1 cellular context compared by ENCODE assay signal in the genomic region with DNA sequence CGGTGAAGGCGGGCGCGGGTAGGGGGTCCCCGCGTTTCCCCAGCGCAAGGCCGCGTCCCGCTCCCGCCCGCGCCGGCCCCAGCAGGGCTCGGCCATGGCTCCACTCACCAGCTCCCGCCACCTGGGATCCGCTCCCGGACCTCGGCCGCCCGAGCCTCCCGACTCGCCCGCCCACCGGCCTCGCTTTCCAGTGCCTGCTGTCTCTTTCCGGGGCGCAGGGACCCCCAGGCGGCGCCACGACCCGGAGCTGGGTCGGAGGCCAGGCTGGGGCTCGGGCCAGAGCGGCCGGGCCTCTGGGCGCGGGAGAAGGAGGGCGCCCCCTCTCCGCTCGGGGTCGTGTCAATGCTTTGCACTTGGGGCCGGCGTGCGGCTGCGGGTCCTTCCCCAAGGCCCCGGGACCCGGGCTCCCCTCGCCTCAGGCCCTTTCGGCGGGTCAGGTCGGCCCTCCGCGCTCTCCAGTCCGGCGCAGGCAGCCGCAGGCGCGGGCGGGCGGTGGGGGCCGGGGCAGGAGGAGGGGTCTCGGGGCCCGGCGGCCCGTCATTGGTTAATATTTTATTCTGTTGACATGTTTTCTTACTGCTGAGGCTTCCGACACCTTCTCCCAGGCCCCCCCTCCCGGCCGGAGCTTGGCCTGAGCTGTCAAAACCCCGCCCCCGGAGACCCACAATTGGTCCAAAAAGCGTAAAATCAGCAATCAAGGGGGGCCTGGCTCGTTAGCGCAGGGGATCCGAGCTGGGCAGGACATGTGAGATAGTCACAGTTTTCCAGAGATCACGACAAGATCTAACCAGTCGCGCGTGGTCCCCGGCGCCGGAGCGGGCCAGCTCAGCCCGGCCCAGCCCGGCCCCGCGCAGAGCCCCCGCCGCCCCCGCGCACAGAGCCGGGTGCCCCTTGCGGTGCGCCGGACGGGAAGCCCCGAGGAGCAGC.
A peak's percentile ranks its signal among the peaks of the same experiment; 100 is the strongest.
TF ChIP-seq lines count a peak whose summit lies in the region.

A gene (plus strand): TSS at position 713 of the 927 bp plus-strand sequence. CDS start 334 bp downstream, outside the sequence.

TF ChIP-seq in HepG2, 621 proteins besides CTCF, POLR2A, EP300 and RAD21 (continued from another document and continues in another):
- TF ChIP-seq, protein P1, sequence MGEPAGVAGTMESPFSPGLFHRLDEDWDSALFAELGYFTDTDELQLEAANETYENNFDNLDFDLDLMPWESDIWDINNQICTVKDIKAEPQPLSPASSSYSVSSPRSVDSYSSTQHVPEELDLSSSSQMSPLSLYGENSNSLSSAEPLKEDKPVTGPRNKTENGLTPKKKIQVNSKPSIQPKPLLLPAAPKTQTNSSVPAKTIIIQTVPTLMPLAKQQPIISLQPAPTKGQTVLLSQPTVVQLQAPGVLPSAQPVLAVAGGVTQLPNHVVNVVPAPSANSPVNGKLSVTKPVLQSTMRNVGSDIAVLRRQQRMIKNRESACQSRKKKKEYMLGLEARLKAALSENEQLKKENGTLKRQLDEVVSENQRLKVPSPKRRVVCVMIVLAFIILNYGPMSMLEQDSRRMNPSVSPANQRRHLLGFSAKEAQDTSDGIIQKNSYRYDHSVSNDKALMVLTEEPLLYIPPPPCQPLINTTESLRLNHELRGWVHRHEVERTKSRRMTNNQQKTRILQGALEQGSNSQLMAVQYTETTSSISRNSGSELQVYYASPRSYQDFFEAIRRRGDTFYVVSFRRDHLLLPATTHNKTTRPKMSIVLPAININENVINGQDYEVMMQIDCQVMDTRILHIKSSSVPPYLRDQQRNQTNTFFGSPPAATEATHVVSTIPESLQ (CRISPR knock-in tag; conservative IDR thresholded peaks at IDR 0.05), result no peak
- no peak for TF ChIP-seq ZNF619 (CRISPR knock-in tag; IDR thresholded peaks at IDR 0.05)
- TF ChIP-seq MAF1 (CRISPR knock-in tag; IDR thresholded peaks at IDR 0.05; ENCODE audit: borderline replicate concordance), result 0 out of 2 replicates have a peak, but pooled peaks have one; percentile 62
- peak; percentile 48 for TF ChIP-seq MYC (CRISPR knock-in tag; IDR thresholded peaks at IDR 0.05; ENCODE audit: borderline replicate concordance)
- no peak for TF ChIP-seq IKZF1 (IDR thresholded peaks at IDR 0.05)
- TF ChIP-seq TBX3 (IDR thresholded peaks at IDR 0.05; ENCODE audit: borderline replicate concordance), result peak; percentile 77; the same call in 1 of the 2 replicates
- TF ChIP-seq, protein P2, sequence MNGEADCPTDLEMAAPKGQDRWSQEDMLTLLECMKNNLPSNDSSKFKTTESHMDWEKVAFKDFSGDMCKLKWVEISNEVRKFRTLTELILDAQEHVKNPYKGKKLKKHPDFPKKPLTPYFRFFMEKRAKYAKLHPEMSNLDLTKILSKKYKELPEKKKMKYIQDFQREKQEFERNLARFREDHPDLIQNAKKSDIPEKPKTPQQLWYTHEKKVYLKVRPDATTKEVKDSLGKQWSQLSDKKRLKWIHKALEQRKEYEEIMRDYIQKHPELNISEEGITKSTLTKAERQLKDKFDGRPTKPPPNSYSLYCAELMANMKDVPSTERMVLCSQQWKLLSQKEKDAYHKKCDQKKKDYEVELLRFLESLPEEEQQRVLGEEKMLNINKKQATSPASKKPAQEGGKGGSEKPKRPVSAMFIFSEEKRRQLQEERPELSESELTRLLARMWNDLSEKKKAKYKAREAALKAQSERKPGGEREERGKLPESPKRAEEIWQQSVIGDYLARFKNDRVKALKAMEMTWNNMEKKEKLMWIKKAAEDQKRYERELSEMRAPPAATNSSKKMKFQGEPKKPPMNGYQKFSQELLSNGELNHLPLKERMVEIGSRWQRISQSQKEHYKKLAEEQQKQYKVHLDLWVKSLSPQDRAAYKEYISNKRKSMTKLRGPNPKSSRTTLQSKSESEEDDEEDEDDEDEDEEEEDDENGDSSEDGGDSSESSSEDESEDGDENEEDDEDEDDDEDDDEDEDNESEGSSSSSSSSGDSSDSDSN (CRISPR knock-in tag; IDR thresholded peaks at IDR 0.05), result peak; percentile 96
- TF ChIP-seq ZNF75D (CRISPR knock-in tag; IDR thresholded peaks at IDR 0.05; ENCODE audit: borderline replicate concordance), result peak; percentile 45; the same call in 1 of the 2 replicates
- TF ChIP-seq ZSCAN12 (CRISPR knock-in tag; IDR thresholded peaks at IDR 0.05), result peak; percentile 84; the same call in 1 of the 2 replicates
- peak; percentile 73 for TF ChIP-seq SAP130 (CRISPR knock-in tag; IDR thresholded peaks at IDR 0.05; ENCODE audit: low read depth)
- no peak for TF ChIP-seq SOX13 (IDR thresholded peaks at IDR 0.05)
- TF ChIP-seq SOX13 (CRISPR knock-in tag; conservative IDR thresholded peaks at IDR 0.05 in 1 of 2, IDR thresholded peaks at IDR 0.05 in 1 of 2), result peak in 1 of 2 experiments; percentile 51; a peak in 1 of 4 replicates
- TF ChIP-seq, protein P3, sequence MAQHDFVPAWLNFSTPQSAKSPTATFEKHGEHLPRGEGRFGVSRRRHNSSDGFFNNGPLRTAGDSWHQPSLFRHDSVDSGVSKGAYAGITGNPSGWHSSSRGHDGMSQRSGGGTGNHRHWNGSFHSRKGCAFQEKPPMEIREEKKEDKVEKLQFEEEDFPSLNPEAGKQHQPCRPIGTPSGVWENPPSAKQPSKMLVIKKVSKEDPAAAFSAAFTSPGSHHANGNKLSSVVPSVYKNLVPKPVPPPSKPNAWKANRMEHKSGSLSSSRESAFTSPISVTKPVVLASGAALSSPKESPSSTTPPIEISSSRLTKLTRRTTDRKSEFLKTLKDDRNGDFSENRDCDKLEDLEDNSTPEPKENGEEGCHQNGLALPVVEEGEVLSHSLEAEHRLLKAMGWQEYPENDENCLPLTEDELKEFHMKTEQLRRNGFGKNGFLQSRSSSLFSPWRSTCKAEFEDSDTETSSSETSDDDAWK (CRISPR knock-in tag; IDR thresholded peaks at IDR 0.05), result no peak
- no peak for TF ChIP-seq DMAP1 (CRISPR knock-in tag; IDR thresholded peaks at IDR 0.05)
- TF ChIP-seq ZNF737 (CRISPR knock-in tag; IDR thresholded peaks at IDR 0.05; ENCODE audit: borderline replicate concordance), result no peak
- TF ChIP-seq ATF7-NPFF (CRISPR knock-in tag; IDR thresholded peaks at IDR 0.05; ENCODE audit: low read depth), result peak; percentile 73; the same call in 1 of the 2 replicates
- no peak for TF ChIP-seq REPIN1 (CRISPR knock-in tag; IDR thresholded peaks at IDR 0.05; ENCODE audit: borderline replicate concordance, low read depth)
- peak; percentile 93; the same call in 1 of the 2 replicates for TF ChIP-seq ZNF546 (CRISPR knock-in tag; conservative IDR thresholded peaks at IDR 0.05)
- no peak for TF ChIP-seq U2AF2 (IDR thresholded peaks at IDR 0.05; ENCODE audit: low read depth, low read length)
- TF ChIP-seq ZNF839 (CRISPR knock-in tag; IDR thresholded peaks at IDR 0.05; ENCODE audit: borderline replicate concordance), result 0 out of 2 replicates have a peak, but pooled peaks have one; percentile 30
- no peak for TF ChIP-seq ZNF33B (CRISPR knock-in tag; IDR thresholded peaks at IDR 0.05)
- TF ChIP-seq ZNF790 (CRISPR knock-in tag; IDR thresholded peaks at IDR 0.05; ENCODE audit: borderline replicate concordance), result peak; percentile 86
- peak; percentile 46; the same call in 1 of the 2 replicates for TF ChIP-seq ZNF232 (CRISPR knock-in tag; IDR thresholded peaks at IDR 0.05; ENCODE audit: borderline replicate concordance)
- TF ChIP-seq, protein P4, sequence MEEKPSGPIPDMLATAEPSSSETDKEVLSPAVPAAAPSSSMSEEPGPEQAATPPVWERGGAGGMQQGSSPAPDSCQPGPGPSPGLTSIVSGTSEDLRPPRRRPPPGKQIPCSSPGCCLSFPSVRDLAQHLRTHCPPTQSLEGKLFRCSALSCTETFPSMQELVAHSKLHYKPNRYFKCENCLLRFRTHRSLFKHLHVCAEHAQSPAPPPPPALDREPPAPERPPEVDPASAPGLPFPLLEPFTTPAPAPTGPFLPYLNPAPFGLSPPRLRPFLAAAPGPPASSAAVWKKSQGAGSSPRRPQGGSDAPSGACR (CRISPR knock-in tag; IDR thresholded peaks at IDR 0.05), result no peak
- TF ChIP-seq ESRRA (CRISPR knock-in tag; IDR thresholded peaks at IDR 0.05; ENCODE audit: low read depth), result peak; percentile 30; the same call in 1 of the 2 replicates
- TF ChIP-seq NFKB2 (CRISPR knock-in tag; IDR thresholded peaks at IDR 0.05; ENCODE audit: borderline replicate concordance), result peak; percentile 92; the same call in 1 of the 2 replicates
- TF ChIP-seq KDM6A (CRISPR knock-in tag; IDR thresholded peaks at IDR 0.05; ENCODE audit: low read depth), result no peak
- TF ChIP-seq MXD4 (CRISPR knock-in tag; IDR thresholded peaks at IDR 0.05), result peak; percentile 74; the same call in 1 of the 2 replicates
- TF ChIP-seq HMG20B (CRISPR knock-in tag; conservative IDR thresholded peaks at IDR 0.05), result peak; percentile 21; the same call in 1 of the 2 replicates
- TF ChIP-seq TBX2 (CRISPR knock-in tag; IDR thresholded peaks at IDR 0.05; ENCODE audit: borderline replicate concordance), result peak; percentile 100
- no peak for TF ChIP-seq FOXP1 (IDR thresholded peaks at IDR 0.05)
- TF ChIP-seq FOXP1 (CRISPR knock-in tag; IDR thresholded peaks at IDR 0.05), result peak; percentile 72
- TF ChIP-seq HDAC1 (CRISPR knock-in tag; IDR thresholded peaks at IDR 0.05), result peak; percentile 64
- TF ChIP-seq SATB2 (CRISPR knock-in tag; IDR thresholded peaks at IDR 0.05), result peak; percentile 82; the same call in 1 of the 2 replicates
- TF ChIP-seq ZNF343 (CRISPR knock-in tag; IDR thresholded peaks at IDR 0.05), result peak; percentile 85; the same call in 1 of the 2 replicates
- no peak for TF ChIP-seq MATR3 (CRISPR knock-in tag; IDR thresholded peaks at IDR 0.05)
- TF ChIP-seq, protein P5, sequence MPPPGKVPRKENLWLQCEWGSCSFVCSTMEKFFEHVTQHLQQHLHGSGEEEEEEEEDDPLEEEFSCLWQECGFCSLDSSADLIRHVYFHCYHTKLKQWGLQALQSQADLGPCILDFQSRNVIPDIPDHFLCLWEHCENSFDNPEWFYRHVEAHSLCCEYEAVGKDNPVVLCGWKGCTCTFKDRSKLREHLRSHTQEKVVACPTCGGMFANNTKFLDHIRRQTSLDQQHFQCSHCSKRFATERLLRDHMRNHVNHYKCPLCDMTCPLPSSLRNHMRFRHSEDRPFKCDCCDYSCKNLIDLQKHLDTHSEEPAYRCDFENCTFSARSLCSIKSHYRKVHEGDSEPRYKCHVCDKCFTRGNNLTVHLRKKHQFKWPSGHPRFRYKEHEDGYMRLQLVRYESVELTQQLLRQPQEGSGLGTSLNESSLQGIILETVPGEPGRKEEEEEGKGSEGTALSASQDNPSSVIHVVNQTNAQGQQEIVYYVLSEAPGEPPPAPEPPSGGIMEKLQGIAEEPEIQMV (CRISPR knock-in tag; IDR thresholded peaks at IDR 0.05; ENCODE audit: low read depth), result 0 out of 2 replicates have a peak, but pooled peaks have one; percentile 61
- TF ChIP-seq NONO (IDR thresholded peaks at IDR 0.05), result no peak
- TF ChIP-seq NONO (CRISPR knock-in tag; conservative IDR thresholded peaks at IDR 0.05), result peak; percentile 65
- peak; percentile 30 for TF ChIP-seq SP4 (CRISPR knock-in tag; IDR thresholded peaks at IDR 0.05)
- TF ChIP-seq, protein P6, sequence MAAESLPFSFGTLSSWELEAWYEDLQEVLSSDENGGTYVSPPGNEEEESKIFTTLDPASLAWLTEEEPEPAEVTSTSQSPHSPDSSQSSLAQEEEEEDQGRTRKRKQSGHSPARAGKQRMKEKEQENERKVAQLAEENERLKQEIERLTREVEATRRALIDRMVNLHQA (CRISPR knock-in tag; IDR thresholded peaks at IDR 0.05), result peak; percentile 52; the same call in 1 of the 2 replicates
- TF ChIP-seq TOE1 (CRISPR knock-in tag; IDR thresholded peaks at IDR 0.05), result 0 out of 2 replicates have a peak, but pooled peaks have one; percentile 26
- TF ChIP-seq, protein P7, sequence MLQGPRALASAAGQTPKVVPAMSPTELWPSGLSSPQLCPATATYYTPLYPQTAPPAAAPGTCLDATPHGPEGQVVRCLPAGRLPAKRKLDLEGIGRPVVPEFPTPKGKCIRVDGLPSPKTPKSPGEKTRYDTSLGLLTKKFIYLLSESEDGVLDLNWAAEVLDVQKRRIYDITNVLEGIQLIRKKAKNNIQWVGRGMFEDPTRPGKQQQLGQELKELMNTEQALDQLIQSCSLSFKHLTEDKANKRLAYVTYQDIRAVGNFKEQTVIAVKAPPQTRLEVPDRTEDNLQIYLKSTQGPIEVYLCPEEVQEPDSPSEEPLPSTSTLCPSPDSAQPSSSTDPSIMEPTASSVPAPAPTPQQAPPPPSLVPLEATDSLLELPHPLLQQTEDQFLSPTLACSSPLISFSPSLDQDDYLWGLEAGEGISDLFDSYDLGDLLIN (CRISPR knock-in tag; IDR thresholded peaks at IDR 0.05; ENCODE audit: borderline replicate concordance), result no peak
- TF ChIP-seq ZNF484 (CRISPR knock-in tag; IDR thresholded peaks at IDR 0.05; ENCODE audit: borderline replicate concordance, low read depth), result peak; percentile 77; the same call in 1 of the 2 replicates
- TF ChIP-seq, protein P8, sequence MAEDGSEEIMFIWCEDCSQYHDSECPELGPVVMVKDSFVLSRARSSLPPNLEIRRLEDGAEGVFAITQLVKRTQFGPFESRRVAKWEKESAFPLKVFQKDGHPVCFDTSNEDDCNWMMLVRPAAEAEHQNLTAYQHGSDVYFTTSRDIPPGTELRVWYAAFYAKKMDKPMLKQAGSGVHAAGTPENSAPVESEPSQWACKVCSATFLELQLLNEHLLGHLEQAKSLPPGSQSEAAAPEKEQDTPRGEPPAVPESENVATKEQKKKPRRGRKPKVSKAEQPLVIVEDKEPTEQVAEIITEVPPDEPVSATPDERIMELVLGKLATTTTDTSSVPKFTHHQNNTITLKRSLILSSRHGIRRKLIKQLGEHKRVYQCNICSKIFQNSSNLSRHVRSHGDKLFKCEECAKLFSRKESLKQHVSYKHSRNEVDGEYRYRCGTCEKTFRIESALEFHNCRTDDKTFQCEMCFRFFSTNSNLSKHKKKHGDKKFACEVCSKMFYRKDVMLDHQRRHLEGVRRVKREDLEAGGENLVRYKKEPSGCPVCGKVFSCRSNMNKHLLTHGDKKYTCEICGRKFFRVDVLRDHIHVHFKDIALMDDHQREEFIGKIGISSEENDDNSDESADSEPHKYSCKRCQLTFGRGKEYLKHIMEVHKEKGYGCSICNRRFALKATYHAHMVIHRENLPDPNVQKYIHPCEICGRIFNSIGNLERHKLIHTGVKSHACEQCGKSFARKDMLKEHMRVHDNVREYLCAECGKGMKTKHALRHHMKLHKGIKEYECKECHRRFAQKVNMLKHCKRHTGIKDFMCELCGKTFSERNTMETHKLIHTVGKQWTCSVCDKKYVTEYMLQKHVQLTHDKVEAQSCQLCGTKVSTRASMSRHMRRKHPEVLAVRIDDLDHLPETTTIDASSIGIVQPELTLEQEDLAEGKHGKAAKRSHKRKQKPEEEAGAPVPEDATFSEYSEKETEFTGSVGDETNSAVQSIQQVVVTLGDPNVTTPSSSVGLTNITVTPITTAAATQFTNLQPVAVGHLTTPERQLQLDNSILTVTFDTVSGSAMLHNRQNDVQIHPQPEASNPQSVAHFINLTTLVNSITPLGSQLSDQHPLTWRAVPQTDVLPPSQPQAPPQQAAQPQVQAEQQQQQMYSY (CRISPR knock-in tag; IDR thresholded peaks at IDR 0.05), result peak; percentile 39; the same call in 1 of the 2 replicates
- TF ChIP-seq, protein P9, sequence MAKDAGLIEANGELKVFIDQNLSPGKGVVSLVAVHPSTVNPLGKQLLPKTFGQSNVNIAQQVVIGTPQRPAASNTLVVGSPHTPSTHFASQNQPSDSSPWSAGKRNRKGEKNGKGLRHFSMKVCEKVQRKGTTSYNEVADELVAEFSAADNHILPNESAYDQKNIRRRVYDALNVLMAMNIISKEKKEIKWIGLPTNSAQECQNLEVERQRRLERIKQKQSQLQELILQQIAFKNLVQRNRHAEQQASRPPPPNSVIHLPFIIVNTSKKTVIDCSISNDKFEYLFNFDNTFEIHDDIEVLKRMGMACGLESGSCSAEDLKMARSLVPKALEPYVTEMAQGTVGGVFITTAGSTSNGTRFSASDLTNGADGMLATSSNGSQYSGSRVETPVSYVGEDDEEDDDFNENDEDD (CRISPR knock-in tag; IDR thresholded peaks at IDR 0.05; ENCODE audit: borderline replicate concordance), result no peak
- TF ChIP-seq ZBTB7A (CRISPR knock-in tag; IDR thresholded peaks at IDR 0.05), result peak; percentile 62; the same call in 1 of the 2 replicates
- TF ChIP-seq KLF6 (CRISPR knock-in tag; IDR thresholded peaks at IDR 0.05), result peak; percentile 45; the same call in 1 of the 2 replicates
